ENCODE assay signal across 1 cellular context in the genomic region with DNA sequence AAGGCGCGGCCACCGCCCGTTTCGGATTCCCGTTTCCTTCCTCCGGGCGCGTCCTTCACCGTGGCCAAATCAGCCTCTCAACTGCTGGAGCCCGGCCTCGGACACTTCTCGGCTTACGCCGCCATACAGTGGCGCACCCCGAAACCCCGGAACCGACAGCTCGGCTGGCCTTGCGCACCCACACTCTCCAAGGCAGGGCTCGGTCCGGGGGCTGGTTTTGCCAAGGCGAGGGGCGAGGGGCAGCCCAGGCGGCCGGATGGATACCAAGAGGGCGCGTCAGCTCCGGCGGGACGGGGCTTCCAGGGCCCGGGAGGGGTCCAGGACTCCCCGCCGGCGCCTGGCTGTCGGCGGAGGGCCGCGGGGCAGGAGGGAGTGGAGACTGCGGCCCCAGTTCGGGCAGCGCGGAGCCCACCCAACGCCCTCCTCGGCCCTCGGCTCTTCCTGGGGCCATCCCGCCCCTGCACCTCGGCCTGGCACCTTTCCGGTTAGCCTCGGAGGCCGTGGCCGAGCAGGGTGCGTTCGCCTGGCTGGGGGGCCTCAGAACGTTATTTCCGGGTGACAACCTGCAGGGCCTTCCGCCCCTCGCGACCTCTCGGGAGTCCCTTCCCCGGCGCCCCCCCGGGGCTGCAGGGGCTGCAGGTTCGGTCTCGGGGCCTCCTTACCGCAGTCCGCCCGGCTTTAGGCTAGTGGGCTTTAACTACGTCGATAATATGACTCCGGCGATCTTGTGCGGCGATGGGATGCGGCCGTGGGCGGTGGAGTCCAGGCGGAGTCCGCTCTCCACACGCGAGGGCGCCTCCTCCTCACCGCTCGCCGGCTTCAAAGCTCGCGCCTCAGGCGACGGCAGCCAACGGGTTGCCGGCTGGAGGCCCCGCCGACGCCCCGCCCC.
A peak's percentile ranks its signal among the peaks of the same experiment; 100 is the strongest.
TF ChIP-seq lines count a peak whose summit lies in the region.

No MANE protein-coding gene starts in this region.

TF ChIP-seq in HepG2, 621 proteins besides CTCF, POLR2A, EP300 and RAD21 (continued from another document and continues in another):
- TF ChIP-seq ZNF614 (CRISPR knock-in tag; IDR thresholded peaks at IDR 0.05; ENCODE audit: borderline replicate concordance) (0 out of 2 replicates have a peak, but pooled peaks have one; percentile 7), ZNF841 (CRISPR knock-in tag; IDR thresholded peaks at IDR 0.05; ENCODE audit: borderline replicate concordance) (no peak; the same call in 1 of the 2 replicates), ZNF773 (CRISPR knock-in tag; IDR thresholded peaks at IDR 0.05; ENCODE audit: borderline replicate concordance) (0 out of 2 replicates have a peak, but pooled peaks have one; percentile 33), FOXA1 (IDR thresholded peaks at IDR 0.05) (no peak), FOXA1 (CRISPR knock-in tag; IDR thresholded peaks at IDR 0.05) (peak; percentile 2; the same call in 1 of the 2 replicates), ZSCAN25 (CRISPR knock-in tag; IDR thresholded peaks at IDR 0.05) (no peak; the same call in 1 of the 2 replicates), NR1H2 (CRISPR knock-in tag; IDR thresholded peaks at IDR 0.05; ENCODE audit: borderline replicate concordance, low read depth) (peak; percentile 73; the same call in 1 of the 2 replicates), SOX6 (IDR thresholded peaks at IDR 0.05) (no peak), SOX6 (CRISPR knock-in tag; IDR thresholded peaks at IDR 0.05) (peak; percentile 44; the same call in 1 of the 2 replicates), HOXA3 (CRISPR knock-in tag; IDR thresholded peaks at IDR 0.05) (no peak), ZMYM3 (CRISPR knock-in tag; IDR thresholded peaks at IDR 0.05) (no peak), RBM22 (optimal IDR thresholded peaks at IDR 0.05; ENCODE audit: low read length) (no peak), ZNF83 (CRISPR knock-in tag; IDR thresholded peaks at IDR 0.05; ENCODE audit: borderline replicate concordance) (no peak), ZNF446 (CRISPR knock-in tag; IDR thresholded peaks at IDR 0.05) (0 out of 2 replicates have a peak, but pooled peaks have one; percentile 61), RBM39 (IDR thresholded peaks at IDR 0.05; ENCODE audit: low read depth, low read length, poor library complexity, severe bottlenecking) (peak; percentile 9), ZNF337 (CRISPR knock-in tag; IDR thresholded peaks at IDR 0.05; ENCODE audit: borderline replicate concordance, low read depth) (peak; percentile 89), NFIB (CRISPR knock-in tag; IDR thresholded peaks at IDR 0.05; ENCODE audit: borderline replicate concordance) (0 out of 2 replicates have a peak, but pooled peaks have one; percentile 38), CENPX (CRISPR knock-in tag; IDR thresholded peaks at IDR 0.05) (no peak), MBD4 (IDR thresholded peaks at IDR 0.05; ENCODE audit: borderline replicate concordance, low read length) (no peak), ZNF552 (CRISPR knock-in tag; IDR thresholded peaks at IDR 0.05; ENCODE audit: borderline replicate concordance) (peak; percentile 60; the same call in 1 of the 2 replicates), ZNF572 (CRISPR knock-in tag; IDR thresholded peaks at IDR 0.05) (0 out of 2 replicates have a peak, but pooled peaks have one; percentile 34), ZNF564 (CRISPR knock-in tag; IDR thresholded peaks at IDR 0.05) (no peak; the same call in none of the 2 replicates), ZNF430 (CRISPR knock-in tag; IDR thresholded peaks at IDR 0.05) (peak; percentile 5; the same call in 1 of the 2 replicates), HDAC1 (CRISPR knock-in tag; IDR thresholded peaks at IDR 0.05) (peak; percentile 99), CHCHD3 (CRISPR knock-in tag; IDR thresholded peaks at IDR 0.05) (0 out of 2 replicates have a peak, but pooled peaks have one; percentile 79), CHD4 (IDR thresholded peaks at IDR 0.05; ENCODE audit: borderline replicate concordance, low read length) (no peak), MXD4 (CRISPR knock-in tag; IDR thresholded peaks at IDR 0.05) (peak; percentile 97), REPIN1 (CRISPR knock-in tag; IDR thresholded peaks at IDR 0.05; ENCODE audit: borderline replicate concordance, low read depth) (no peak), MYNN (CRISPR knock-in tag; IDR thresholded peaks at IDR 0.05; ENCODE audit: low read depth) (no peak), ZZZ3 (CRISPR knock-in tag; IDR thresholded peaks at IDR 0.05; ENCODE audit: borderline replicate concordance) (no peak), HOXA9 (CRISPR knock-in tag; IDR thresholded peaks at IDR 0.05; ENCODE audit: borderline replicate concordance) (no peak), SOX13 (IDR thresholded peaks at IDR 0.05) (no peak), SOX13 (CRISPR knock-in tag; conservative IDR thresholded peaks at IDR 0.05 in 1 of 2, IDR thresholded peaks at IDR 0.05 in 1 of 2) (no peak), ZNF234 (CRISPR knock-in tag; conservative IDR thresholded peaks at IDR 0.05) (0 out of 2 replicates have a peak, but pooled peaks have one; percentile 44), TBP (CRISPR knock-in tag; IDR thresholded peaks at IDR 0.05) (0 out of 2 replicates have a peak, but pooled peaks have one; percentile 45), TAF15 (IDR thresholded peaks at IDR 0.05; ENCODE audit: low read depth, low read length, poor library complexity, severe bottlenecking) (peak; percentile 7), PCBP1 (IDR thresholded peaks at IDR 0.05; ENCODE audit: borderline replicate concordance, low read depth, low read length) (0 out of 2 replicates have a peak, but pooled peaks have one; percentile 47), HES4 (CRISPR knock-in tag; IDR thresholded peaks at IDR 0.05; ENCODE audit: borderline replicate concordance) (peak; percentile 43; the same call in 1 of the 2 replicates), ZNF496 (CRISPR knock-in tag; IDR thresholded peaks at IDR 0.05; ENCODE audit: insufficient replicate concordance) (no peak), SSRP1 (CRISPR knock-in tag; IDR thresholded peaks at IDR 0.05) (no peak), ZKSCAN1 (IDR thresholded peaks at IDR 0.05; ENCODE audit: low read length) (no peak), NFYB (CRISPR knock-in tag; IDR thresholded peaks at IDR 0.05) (peak; percentile 66), ZFP36 (IDR thresholded peaks at IDR 0.05; ENCODE audit: borderline replicate concordance, low read depth, low read length, partially characterized antibody) (no peak), ARHGAP35 (CRISPR knock-in tag; IDR thresholded peaks at IDR 0.05; ENCODE audit: borderline replicate concordance) (no peak)
- TF ChIP-seq, protein P1, sequence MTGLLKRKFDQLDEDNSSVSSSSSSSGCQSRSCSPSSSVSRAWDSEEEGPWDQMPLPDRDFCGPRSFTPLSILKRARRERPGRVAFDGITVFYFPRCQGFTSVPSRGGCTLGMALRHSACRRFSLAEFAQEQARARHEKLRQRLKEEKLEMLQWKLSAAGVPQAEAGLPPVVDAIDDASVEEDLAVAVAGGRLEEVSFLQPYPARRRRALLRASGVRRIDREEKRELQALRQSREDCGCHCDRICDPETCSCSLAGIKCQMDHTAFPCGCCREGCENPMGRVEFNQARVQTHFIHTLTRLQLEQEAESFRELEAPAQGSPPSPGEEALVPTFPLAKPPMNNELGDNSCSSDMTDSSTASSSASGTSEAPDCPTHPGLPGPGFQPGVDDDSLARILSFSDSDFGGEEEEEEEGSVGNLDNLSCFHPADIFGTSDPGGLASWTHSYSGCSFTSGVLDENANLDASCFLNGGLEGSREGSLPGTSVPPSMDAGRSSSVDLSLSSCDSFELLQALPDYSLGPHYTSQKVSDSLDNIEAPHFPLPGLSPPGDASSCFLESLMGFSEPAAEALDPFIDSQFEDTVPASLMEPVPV (CRISPR knock-in tag; IDR thresholded peaks at IDR 0.05), result peak; percentile 33; the same call in 1 of the 2 replicates
- TF ChIP-seq, protein P2, sequence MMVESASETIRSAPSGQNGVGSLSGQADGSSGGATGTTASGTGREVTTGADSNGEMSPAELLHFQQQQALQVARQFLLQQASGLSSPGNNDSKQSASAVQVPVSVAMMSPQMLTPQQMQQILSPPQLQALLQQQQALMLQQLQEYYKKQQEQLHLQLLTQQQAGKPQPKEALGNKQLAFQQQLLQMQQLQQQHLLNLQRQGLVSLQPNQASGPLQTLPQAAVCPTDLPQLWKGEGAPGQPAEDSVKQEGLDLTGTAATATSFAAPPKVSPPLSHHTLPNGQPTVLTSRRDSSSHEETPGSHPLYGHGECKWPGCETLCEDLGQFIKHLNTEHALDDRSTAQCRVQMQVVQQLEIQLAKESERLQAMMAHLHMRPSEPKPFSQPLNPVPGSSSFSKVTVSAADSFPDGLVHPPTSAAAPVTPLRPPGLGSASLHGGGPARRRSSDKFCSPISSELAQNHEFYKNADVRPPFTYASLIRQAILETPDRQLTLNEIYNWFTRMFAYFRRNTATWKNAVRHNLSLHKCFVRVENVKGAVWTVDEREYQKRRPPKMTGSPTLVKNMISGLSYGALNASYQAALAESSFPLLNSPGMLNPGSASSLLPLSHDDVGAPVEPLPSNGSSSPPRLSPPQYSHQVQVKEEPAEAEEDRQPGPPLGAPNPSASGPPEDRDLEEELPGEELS (CRISPR knock-in tag; IDR thresholded peaks at IDR 0.05), result peak; percentile 7; the same call in 1 of the 2 replicates
- TF ChIP-seq, protein P3, sequence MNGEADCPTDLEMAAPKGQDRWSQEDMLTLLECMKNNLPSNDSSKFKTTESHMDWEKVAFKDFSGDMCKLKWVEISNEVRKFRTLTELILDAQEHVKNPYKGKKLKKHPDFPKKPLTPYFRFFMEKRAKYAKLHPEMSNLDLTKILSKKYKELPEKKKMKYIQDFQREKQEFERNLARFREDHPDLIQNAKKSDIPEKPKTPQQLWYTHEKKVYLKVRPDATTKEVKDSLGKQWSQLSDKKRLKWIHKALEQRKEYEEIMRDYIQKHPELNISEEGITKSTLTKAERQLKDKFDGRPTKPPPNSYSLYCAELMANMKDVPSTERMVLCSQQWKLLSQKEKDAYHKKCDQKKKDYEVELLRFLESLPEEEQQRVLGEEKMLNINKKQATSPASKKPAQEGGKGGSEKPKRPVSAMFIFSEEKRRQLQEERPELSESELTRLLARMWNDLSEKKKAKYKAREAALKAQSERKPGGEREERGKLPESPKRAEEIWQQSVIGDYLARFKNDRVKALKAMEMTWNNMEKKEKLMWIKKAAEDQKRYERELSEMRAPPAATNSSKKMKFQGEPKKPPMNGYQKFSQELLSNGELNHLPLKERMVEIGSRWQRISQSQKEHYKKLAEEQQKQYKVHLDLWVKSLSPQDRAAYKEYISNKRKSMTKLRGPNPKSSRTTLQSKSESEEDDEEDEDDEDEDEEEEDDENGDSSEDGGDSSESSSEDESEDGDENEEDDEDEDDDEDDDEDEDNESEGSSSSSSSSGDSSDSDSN (CRISPR knock-in tag; IDR thresholded peaks at IDR 0.05), result no peak; the same call in 1 of the 2 replicates
- TF ChIP-seq, protein P4, sequence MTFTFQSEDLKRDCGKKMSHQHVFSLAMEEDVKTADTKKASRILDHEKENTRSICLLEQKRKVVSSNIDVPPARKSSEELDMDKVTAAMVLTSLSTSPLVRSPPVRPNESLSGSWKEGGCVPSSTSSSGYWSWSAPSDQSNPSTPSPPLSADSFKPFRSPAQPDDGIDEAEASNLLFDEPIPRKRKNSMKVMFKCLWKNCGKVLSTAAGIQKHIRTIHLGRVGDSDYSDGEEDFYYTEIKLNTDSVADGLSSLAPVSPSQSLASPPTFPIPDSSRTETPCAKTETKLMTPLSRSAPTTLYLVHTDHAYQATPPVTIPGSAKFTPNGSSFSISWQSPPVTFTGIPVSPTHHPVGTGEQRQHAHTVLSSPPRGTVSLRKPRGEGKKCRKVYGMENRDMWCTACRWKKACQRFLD (CRISPR knock-in tag; IDR thresholded peaks at IDR 0.05; ENCODE audit: borderline replicate concordance), result no peak
- TF ChIP-seq, protein P5, sequence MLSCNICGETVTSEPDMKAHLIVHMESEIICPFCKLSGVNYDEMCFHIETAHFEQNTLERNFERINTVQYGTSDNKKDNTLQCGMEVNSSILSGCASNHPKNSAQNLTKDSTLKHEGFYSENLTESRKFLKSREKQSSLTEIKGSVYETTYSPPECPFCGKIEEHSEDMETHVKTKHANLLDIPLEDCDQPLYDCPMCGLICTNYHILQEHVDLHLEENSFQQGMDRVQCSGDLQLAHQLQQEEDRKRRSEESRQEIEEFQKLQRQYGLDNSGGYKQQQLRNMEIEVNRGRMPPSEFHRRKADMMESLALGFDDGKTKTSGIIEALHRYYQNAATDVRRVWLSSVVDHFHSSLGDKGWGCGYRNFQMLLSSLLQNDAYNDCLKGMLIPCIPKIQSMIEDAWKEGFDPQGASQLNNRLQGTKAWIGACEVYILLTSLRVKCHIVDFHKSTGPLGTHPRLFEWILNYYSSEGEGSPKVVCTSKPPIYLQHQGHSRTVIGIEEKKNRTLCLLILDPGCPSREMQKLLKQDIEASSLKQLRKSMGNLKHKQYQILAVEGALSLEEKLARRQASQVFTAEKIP (CRISPR knock-in tag; IDR thresholded peaks at IDR 0.05; ENCODE audit: borderline replicate concordance), result no peak
- TF ChIP-seq, protein P6, sequence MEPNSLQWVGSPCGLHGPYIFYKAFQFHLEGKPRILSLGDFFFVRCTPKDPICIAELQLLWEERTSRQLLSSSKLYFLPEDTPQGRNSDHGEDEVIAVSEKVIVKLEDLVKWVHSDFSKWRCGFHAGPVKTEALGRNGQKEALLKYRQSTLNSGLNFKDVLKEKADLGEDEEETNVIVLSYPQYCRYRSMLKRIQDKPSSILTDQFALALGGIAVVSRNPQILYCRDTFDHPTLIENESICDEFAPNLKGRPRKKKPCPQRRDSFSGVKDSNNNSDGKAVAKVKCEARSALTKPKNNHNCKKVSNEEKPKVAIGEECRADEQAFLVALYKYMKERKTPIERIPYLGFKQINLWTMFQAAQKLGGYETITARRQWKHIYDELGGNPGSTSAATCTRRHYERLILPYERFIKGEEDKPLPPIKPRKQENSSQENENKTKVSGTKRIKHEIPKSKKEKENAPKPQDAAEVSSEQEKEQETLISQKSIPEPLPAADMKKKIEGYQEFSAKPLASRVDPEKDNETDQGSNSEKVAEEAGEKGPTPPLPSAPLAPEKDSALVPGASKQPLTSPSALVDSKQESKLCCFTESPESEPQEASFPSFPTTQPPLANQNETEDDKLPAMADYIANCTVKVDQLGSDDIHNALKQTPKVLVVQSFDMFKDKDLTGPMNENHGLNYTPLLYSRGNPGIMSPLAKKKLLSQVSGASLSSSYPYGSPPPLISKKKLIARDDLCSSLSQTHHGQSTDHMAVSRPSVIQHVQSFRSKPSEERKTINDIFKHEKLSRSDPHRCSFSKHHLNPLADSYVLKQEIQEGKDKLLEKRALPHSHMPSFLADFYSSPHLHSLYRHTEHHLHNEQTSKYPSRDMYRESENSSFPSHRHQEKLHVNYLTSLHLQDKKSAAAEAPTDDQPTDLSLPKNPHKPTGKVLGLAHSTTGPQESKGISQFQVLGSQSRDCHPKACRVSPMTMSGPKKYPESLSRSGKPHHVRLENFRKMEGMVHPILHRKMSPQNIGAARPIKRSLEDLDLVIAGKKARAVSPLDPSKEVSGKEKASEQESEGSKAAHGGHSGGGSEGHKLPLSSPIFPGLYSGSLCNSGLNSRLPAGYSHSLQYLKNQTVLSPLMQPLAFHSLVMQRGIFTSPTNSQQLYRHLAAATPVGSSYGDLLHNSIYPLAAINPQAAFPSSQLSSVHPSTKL (CRISPR knock-in tag; IDR thresholded peaks at IDR 0.05), result no peak
- TF ChIP-seq, protein P7, sequence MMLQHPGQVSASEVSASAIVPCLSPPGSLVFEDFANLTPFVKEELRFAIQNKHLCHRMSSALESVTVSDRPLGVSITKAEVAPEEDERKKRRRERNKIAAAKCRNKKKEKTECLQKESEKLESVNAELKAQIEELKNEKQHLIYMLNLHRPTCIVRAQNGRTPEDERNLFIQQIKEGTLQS (CRISPR knock-in tag; IDR thresholded peaks at IDR 0.05), result no peak
